Comparison of ENCODE assay signal across 9 cellular contexts in genomic region chr2:20159411-20159810, GRCh38.
"Had no signal": no experiment of that assay in that cellular context is flagged by ENCODE, and none has a peak within 500 bp of the region (broad histone marks: within the 10 kb centered on the region; RNA-seq: fewer than 3 reads in every experiment).

No MANE protein-coding gene starts in this region.

- H3K4me3 Mint-ChIP-seq: IgD-negative memory B cell had no signal

- H3K36me3 Mint-ChIP-seq: IgD-negative memory B cell had no signal

- ATAC-seq: HepG2, K562 had no signal

- H3K27ac ChIP-seq: HL-60, KMS-11 had no signal

- H3K4me1 Mint-ChIP-seq: IgD-negative memory B cell had no signal

- H3K27ac Mint-ChIP-seq: IgD-negative memory B cell had no signal

- H3K9ac ChIP-seq: KMS-11 had no signal

- FAIRE-seq: HepG2, HTR-8/SVneo, K562 had no signal

- H3K4me2 ChIP-seq: KMS-11 had no signal

- DNase-seq: IMR-90, KBM-7, KG1 had no signal

- H3K4me3 ChIP-seq: K562 had no signal
